ENCODE assay signal across 1 cellular context in genomic region chr19:2416321-2417097, GRCh38.
TF ChIP-seq lines count a peak whose summit lies in the region.

No MANE protein-coding gene starts in this region.

TF ChIP-seq in HepG2, 621 proteins besides CTCF, POLR2A, EP300 and RAD21 (continued from another document and continues in another):
- no peak for TF ChIP-seq CREB3 (CRISPR knock-in tag; IDR thresholded peaks at IDR 0.05)
- TF ChIP-seq, protein P1, sequence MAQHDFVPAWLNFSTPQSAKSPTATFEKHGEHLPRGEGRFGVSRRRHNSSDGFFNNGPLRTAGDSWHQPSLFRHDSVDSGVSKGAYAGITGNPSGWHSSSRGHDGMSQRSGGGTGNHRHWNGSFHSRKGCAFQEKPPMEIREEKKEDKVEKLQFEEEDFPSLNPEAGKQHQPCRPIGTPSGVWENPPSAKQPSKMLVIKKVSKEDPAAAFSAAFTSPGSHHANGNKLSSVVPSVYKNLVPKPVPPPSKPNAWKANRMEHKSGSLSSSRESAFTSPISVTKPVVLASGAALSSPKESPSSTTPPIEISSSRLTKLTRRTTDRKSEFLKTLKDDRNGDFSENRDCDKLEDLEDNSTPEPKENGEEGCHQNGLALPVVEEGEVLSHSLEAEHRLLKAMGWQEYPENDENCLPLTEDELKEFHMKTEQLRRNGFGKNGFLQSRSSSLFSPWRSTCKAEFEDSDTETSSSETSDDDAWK (CRISPR knock-in tag; IDR thresholded peaks at IDR 0.05), result no peak
- TF ChIP-seq GTF2F1 (IDR thresholded peaks at IDR 0.05; ENCODE audit: low read length), result no peak
- TF ChIP-seq KDM6A (CRISPR knock-in tag; IDR thresholded peaks at IDR 0.05; ENCODE audit: low read depth), result peak; percentile 68
- no peak for TF ChIP-seq ZNF275 (CRISPR knock-in tag; IDR thresholded peaks at IDR 0.05; ENCODE audit: borderline replicate concordance)
- no peak for TF ChIP-seq KAT2B (IDR thresholded peaks at IDR 0.05; ENCODE audit: borderline replicate concordance, low read depth, low read length)
- no peak for TF ChIP-seq EEA1 (CRISPR knock-in tag; IDR thresholded peaks at IDR 0.05; ENCODE audit: borderline replicate concordance)
- TF ChIP-seq POGZ (CRISPR knock-in tag; IDR thresholded peaks at IDR 0.05), result no peak; the same call in 1 of the 2 replicates
- TF ChIP-seq KDM3A (CRISPR knock-in tag; IDR thresholded peaks at IDR 0.05; ENCODE audit: low read depth), result peak; percentile 83; the same call in 1 of the 2 replicates
- TF ChIP-seq, protein P2, sequence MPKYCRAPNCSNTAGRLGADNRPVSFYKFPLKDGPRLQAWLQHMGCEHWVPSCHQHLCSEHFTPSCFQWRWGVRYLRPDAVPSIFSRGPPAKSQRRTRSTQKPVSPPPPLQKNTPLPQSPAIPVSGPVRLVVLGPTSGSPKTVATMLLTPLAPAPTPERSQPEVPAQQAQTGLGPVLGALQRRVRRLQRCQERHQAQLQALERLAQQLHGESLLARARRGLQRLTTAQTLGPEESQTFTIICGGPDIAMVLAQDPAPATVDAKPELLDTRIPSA (CRISPR knock-in tag; IDR thresholded peaks at IDR 0.05; ENCODE audit: borderline replicate concordance), result no peak
- TF ChIP-seq ZNF484 (CRISPR knock-in tag; IDR thresholded peaks at IDR 0.05; ENCODE audit: borderline replicate concordance, low read depth), result no peak
- TF ChIP-seq EHMT2 (IDR thresholded peaks at IDR 0.05; ENCODE audit: borderline replicate concordance, low read depth, low read length), result no peak
- TF ChIP-seq ZNF547 (CRISPR knock-in tag; IDR thresholded peaks at IDR 0.05), result no peak; the same call in 1 of the 2 replicates
- TF ChIP-seq ATF1 (CRISPR knock-in tag; IDR thresholded peaks at IDR 0.05), result peak; percentile 78
- TF ChIP-seq STAT6 (CRISPR knock-in tag; IDR thresholded peaks at IDR 0.05; ENCODE audit: borderline replicate concordance), result no peak
- TF ChIP-seq ZNF580 (CRISPR knock-in tag; IDR thresholded peaks at IDR 0.05; ENCODE audit: borderline replicate concordance, low read depth), result 0 out of 2 replicates have a peak, but pooled peaks have one; percentile 49
- TF ChIP-seq TRAFD1 (CRISPR knock-in tag; IDR thresholded peaks at IDR 0.05; ENCODE audit: borderline replicate concordance), result no peak
- TF ChIP-seq ZFP1 (CRISPR knock-in tag; IDR thresholded peaks at IDR 0.05), result peak; percentile 72; the same call in 1 of the 2 replicates
- peak; percentile 30; the same call in 1 of the 2 replicates for TF ChIP-seq ZNF629 (CRISPR knock-in tag; conservative IDR thresholded peaks at IDR 0.05)
- no peak for TF ChIP-seq HOXA7 (CRISPR knock-in tag; IDR thresholded peaks at IDR 0.05)
- TF ChIP-seq, protein P3, sequence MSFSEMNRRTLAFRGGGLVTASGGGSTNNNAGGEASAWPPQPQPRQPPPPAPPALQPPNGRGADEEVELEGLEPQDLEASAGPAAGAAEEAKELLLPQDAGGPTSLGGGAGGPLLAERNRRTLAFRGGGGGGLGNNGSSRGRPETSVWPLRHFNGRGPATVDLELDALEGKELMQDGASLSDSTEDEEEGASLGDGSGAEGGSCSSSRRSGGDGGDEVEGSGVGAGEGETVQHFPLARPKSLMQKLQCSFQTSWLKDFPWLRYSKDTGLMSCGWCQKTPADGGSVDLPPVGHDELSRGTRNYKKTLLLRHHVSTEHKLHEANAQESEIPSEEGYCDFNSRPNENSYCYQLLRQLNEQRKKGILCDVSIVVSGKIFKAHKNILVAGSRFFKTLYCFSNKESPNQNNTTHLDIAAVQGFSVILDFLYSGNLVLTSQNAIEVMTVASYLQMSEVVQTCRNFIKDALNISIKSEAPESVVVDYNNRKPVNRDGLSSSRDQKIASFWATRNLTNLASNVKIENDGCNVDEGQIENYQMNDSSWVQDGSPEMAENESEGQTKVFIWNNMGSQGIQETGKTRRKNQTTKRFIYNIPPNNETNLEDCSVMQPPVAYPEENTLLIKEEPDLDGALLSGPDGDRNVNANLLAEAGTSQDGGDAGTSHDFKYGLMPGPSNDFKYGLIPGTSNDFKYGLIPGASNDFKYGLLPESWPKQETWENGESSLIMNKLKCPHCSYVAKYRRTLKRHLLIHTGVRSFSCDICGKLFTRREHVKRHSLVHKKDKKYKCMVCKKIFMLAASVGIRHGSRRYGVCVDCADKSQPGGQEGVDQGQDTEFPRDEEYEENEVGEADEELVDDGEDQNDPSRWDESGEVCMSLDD (CRISPR knock-in tag; IDR thresholded peaks at IDR 0.05; ENCODE audit: borderline replicate concordance), result no peak; the same call in 1 of the 2 replicates
- TF ChIP-seq, protein P4, sequence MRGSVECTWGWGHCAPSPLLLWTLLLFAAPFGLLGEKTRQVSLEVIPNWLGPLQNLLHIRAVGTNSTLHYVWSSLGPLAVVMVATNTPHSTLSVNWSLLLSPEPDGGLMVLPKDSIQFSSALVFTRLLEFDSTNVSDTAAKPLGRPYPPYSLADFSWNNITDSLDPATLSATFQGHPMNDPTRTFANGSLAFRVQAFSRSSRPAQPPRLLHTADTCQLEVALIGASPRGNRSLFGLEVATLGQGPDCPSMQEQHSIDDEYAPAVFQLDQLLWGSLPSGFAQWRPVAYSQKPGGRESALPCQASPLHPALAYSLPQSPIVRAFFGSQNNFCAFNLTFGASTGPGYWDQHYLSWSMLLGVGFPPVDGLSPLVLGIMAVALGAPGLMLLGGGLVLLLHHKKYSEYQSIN (CRISPR knock-in tag; IDR thresholded peaks at IDR 0.05; ENCODE audit: borderline replicate concordance), result no peak
- no peak for TF ChIP-seq ZFYVE20 (CRISPR knock-in tag; IDR thresholded peaks at IDR 0.05; ENCODE audit: borderline replicate concordance, low read depth)
- TF ChIP-seq ZNF777 (CRISPR knock-in tag; IDR thresholded peaks at IDR 0.05), result peak; percentile 55; the same call in 1 of the 2 replicates
- no peak for TF ChIP-seq GATA4 (IDR thresholded peaks at IDR 0.05; ENCODE audit: borderline replicate concordance, low read depth)
- TF ChIP-seq PITX1 (CRISPR knock-in tag; IDR thresholded peaks at IDR 0.05), result peak; percentile 78; the same call in 1 of the 2 replicates
- TF ChIP-seq POLR2G (IDR thresholded peaks at IDR 0.05; ENCODE audit: low read depth, low read length), result peak; percentile 92
- TF ChIP-seq MXI1 (IDR thresholded peaks at IDR 0.05; ENCODE audit: borderline replicate concordance, low read depth, low read length), result no peak; the same call in 2 of the 3 replicates
- no peak for TF ChIP-seq ONECUT2 (CRISPR knock-in tag; IDR thresholded peaks at IDR 0.05)
- TF ChIP-seq, protein P5, sequence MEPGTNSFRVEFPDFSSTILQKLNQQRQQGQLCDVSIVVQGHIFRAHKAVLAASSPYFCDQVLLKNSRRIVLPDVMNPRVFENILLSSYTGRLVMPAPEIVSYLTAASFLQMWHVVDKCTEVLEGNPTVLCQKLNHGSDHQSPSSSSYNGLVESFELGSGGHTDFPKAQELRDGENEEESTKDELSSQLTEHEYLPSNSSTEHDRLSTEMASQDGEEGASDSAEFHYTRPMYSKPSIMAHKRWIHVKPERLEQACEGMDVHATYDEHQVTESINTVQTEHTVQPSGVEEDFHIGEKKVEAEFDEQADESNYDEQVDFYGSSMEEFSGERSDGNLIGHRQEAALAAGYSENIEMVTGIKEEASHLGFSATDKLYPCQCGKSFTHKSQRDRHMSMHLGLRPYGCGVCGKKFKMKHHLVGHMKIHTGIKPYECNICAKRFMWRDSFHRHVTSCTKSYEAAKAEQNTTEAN (CRISPR knock-in tag; conservative IDR thresholded peaks at IDR 0.05), result peak; percentile 45; the same call in 1 of the 2 replicates
- no peak; the same call in 1 of the 2 replicates for TF ChIP-seq TBX3 (IDR thresholded peaks at IDR 0.05; ENCODE audit: borderline replicate concordance)
- TF ChIP-seq ZNF773 (CRISPR knock-in tag; IDR thresholded peaks at IDR 0.05; ENCODE audit: borderline replicate concordance), result no peak
- TF ChIP-seq ETV6 (CRISPR knock-in tag; conservative IDR thresholded peaks at IDR 0.05), result peak; percentile 98
- TF ChIP-seq GZF1 (CRISPR knock-in tag; IDR thresholded peaks at IDR 0.05), result 0 out of 2 replicates have a peak, but pooled peaks have one; percentile 33
- TF ChIP-seq, protein P6, sequence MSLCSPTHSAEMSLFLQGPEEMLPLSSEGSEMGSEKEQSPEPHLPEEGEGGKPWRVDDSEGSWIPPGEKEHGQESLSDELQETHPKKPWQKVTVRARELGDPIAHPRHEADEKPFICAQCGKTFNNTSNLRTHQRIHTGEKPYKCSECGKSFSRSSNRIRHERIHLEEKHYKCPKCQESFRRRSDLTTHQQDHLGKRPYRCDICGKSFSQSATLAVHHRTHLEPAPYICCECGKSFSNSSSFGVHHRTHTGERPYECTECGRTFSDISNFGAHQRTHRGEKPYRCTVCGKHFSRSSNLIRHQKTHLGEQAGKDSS (CRISPR knock-in tag; IDR thresholded peaks at IDR 0.05; ENCODE audit: borderline replicate concordance, low read depth), result 0 out of 2 replicates have a peak, but pooled peaks have one; percentile 23
- TF ChIP-seq ATF7-NPFF (CRISPR knock-in tag; IDR thresholded peaks at IDR 0.05; ENCODE audit: low read depth), result no peak
- TF ChIP-seq POGK (CRISPR knock-in tag; conservative IDR thresholded peaks at IDR 0.05), result peak; percentile 78
- TF ChIP-seq ZNF589 (CRISPR knock-in tag; conservative IDR thresholded peaks at IDR 0.05), result no peak
- TF ChIP-seq YEATS2 (CRISPR knock-in tag; IDR thresholded peaks at IDR 0.05; ENCODE audit: borderline replicate concordance), result peak; percentile 87; the same call in 1 of the 2 replicates
- no peak for TF ChIP-seq ZNF879 (CRISPR knock-in tag; IDR thresholded peaks at IDR 0.05)
- peak; percentile 78 for TF ChIP-seq SKI (IDR thresholded peaks at IDR 0.05; ENCODE audit: partially characterized antibody)
- TF ChIP-seq SPEN (CRISPR knock-in tag; IDR thresholded peaks at IDR 0.05; ENCODE audit: low read depth), result peak; percentile 83
- TF ChIP-seq REXO4 (CRISPR knock-in tag; IDR thresholded peaks at IDR 0.05; ENCODE audit: borderline replicate concordance), result no peak
- TF ChIP-seq GFI1 (CRISPR knock-in tag; IDR thresholded peaks at IDR 0.05; ENCODE audit: borderline replicate concordance), result peak; percentile 54; the same call in 1 of the 2 replicates
